ENCODE assay signal across 9 cellular contexts in the genomic region with DNA sequence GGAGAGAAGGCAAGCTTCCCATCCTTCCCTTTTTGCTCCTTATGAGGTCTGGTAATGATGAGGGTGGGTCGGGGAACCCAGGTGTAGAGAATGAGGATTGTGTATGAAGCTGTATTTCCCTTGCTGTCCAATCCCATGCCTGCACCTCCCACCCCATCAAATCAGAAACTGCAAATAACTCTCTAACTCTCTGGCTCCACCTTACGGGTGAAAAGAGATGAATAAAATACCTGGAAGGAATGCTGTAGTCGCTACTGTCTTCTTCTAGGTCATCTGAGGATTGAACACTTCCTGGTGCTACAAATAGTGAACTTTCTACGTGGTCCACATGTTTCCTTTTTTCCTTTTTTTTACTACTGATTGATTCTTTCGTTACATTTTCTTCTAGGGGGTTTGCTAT. TPM values are rescaled to one million over a fixed set of nuclear protein-coding genes. Genes with fewer than 3 reads are reported as not detected.
DNase-seq lines count a peak whose midpoint lies in the region; ATAC-seq and TF ChIP-seq lines count a peak whose summit lies in the region.
"Had no signal": no experiment of that assay in that cellular context is flagged by ENCODE, and none has a peak within 500 bp of the region (broad histone marks: within the 10 kb centered on the region; RNA-seq: fewer than 3 reads in every experiment).

No MANE protein-coding gene starts in this region.

- H3K4me1 Mint-ChIP-seq in CD4-positive, alpha-beta memory T cell = peaks cover 0 to 8% (median under 1%) of the 10 kb centered on the region in 4 donors

- no peaks in the 10 kb centered on the region for H3K36me3 Mint-ChIP-seq in CD4-positive, alpha-beta memory T cell

- peak; percentile 9 to 31 for TF ChIP-seq CTCF in left lung (IDR thresholded peaks at IDR 0.05)

- H3K27ac Mint-ChIP-seq in CD4-positive, alpha-beta memory T cell = peak overlapping the region in 1 of 7 donors; percentile 44

- H3K9me3 ChIP-seq in CD4-positive, alpha-beta memory T cell (ENCODE audit: control insufficient read depth in 1 of 2, low read length in 2 of 2) = no peaks in the 10 kb centered on the region
- H3K9me3 ChIP-seq in left lung = no peaks in the 10 kb centered on the region

- H3K4me3 ChIP-seq in CD4-positive, alpha-beta memory T cell (ENCODE audit: low read length in 2 of 2) = no peak overlapping the region
- H3K4me3 ChIP-seq in left lung = no peak overlapping the region
- H3K4me3 ChIP-seq: skin epidermis had no signal

- H3K4me1 ChIP-seq in CD4-positive, alpha-beta memory T cell (ENCODE audit: insufficient read depth, low read length) = no peaks in the 10 kb centered on the region
- peaks cover 0 to 24% of the 10 kb centered on the region in 2 donors for H3K4me1 ChIP-seq in left lung

- peaks cover 0 to 1% (median 0%) of the 10 kb centered on the region in 8 donors for H3K9me3 Mint-ChIP-seq in CD4-positive, alpha-beta memory T cell

- H3K27ac ChIP-seq in CD4-positive, alpha-beta memory T cell (ENCODE audit: low read depth, low read length) = no peak overlapping the region
- no peak overlapping the region for H3K27ac ChIP-seq in left lung
- H3K27ac ChIP-seq: skin epidermis had no signal

- DNase-seq in CD4-positive, alpha-beta memory T cell = peak in 4 of 5 donors; percentile 14 to 27 (median 18)
- DNase-seq in SK-MEL-5 (ENCODE audit: low read depth, low spot score) (peak; percentile 67), left lung (no peak), retina (no peak), COR-L47 (lab: John Stamatoyannopoulos, UW) (no peak), NCI-H146 treated with DMSO at 0.1 percent for 48 hours (lab: John Stamatoyannopoulos, UW; ENCODE audit: unreplicated experiment) (no peak), AML-193 (lab: John Stamatoyannopoulos, UW) (no peak)

- H3K36me3 ChIP-seq in CD4-positive, alpha-beta memory T cell (ENCODE audit: insufficient read depth, low read length) = no peaks in the 10 kb centered on the region
- H3K36me3 ChIP-seq in left lung = no peaks in the 10 kb centered on the region

- no peak overlapping the region for H3K4me3 Mint-ChIP-seq in CD4-positive, alpha-beta memory T cell

- H3K27me3 Mint-ChIP-seq in CD4-positive, alpha-beta memory T cell = peaks cover 2 to 3% of the 10 kb centered on the region in 2 donors

- intact Hi-C loops in CD4-positive, alpha-beta memory T cell (cut with micrococcal nuclease) = no loop called here
- intact Hi-C loops in left lung (cut with DNase I) = no loop called here

- CTCF ChIA-PET in CD4-positive, alpha-beta memory T cell (lab: Charles Lee; ENCODE audit: partially characterized antibody) = interaction anchor here (1.1 to 2.0 kb wide), 3 partner anchors 11 to 506 kb away, joined by 4 to 7 read pairs (median 7); no protein-coding TSS in a partner anchor

- in situ Hi-C loops in SK-MEL-5 (cut with HindIII; ENCODE audit: low pct_unique_long_range_greater_than_20kb, low sequenced_read_pairs) = no loop called here

- ATAC-seq in GM21737 (IDR thresholded peaks at IDR 0.05; ENCODE audit: unreplicated experiment) = peak; percentile 57
- no peak for ATAC-seq in left lung

- H3K27me3 ChIP-seq in CD4-positive, alpha-beta memory T cell (ENCODE audit: insufficient read depth, low read length) = no peaks in the 10 kb centered on the region
- no peaks in the 10 kb centered on the region for H3K27me3 ChIP-seq in left lung

- POLR2A ChIA-PET in CD4-positive, alpha-beta memory T cell (lab: Charles Lee; ENCODE audit: partially characterized antibody) = interaction anchor here (0.9 kb wide), 1 partner anchor 39 kb away, joined by 4 read pairs; no protein-coding TSS in a partner anchor

RNA-seq across cellular contexts. Expression of a gene that starts 38.9 kb away (rescaled TPM):
- 10 to 100 TPM; 58.8 to 62.8 TPM for total RNA-seq in CD4-positive, alpha-beta memory T cell
- polyA plus RNA-seq in CD4-positive, alpha-beta memory T cell = 10 to 100 TPM in 1 of 2 donors, 1 to 10 TPM in 1; 8.8 to 14.8 TPM
- 36.6 and 38.8 TPM in 2 replicates for total RNA-seq in SK-MEL-5 (2014; rRNA removed; shearing (Covaris generic))
- 12.5 and 18.3 TPM in 2 replicates for polyA plus RNA-seq in SK-MEL-5 (2015; cell fraction: cytosol; rRNA removed)
- polyA plus RNA-seq in SK-MEL-5 (2015; cell fraction: nucleus; rRNA removed) = 70.4 and 83.1 TPM in 2 replicates
- total RNA-seq in left lung = 10 to 100 TPM; 50.3 to 76.9 TPM

Comparison
In these comparisons a context has a peak if more than half of its experiments do, and no peak if none do; other contexts are left out.
1. DNase-seq: peak in CD4-positive, alpha-beta memory T cell (4 of 5) and SK-MEL-5 (single experiment); none in left lung (0 of 2), retina (single experiment), COR-L47 (single experiment), NCI-H146 treated with DMSO at 0.1 percent for 48 hours (single experiment) and AML-193 (0 of 2).